ENCODE assay signal across 10 cellular contexts in genomic region chr11:68950268-68950667, GRCh38. TPM values are rescaled to one million over a fixed set of nuclear protein-coding genes. Genes with fewer than 3 reads are reported as not detected.
A peak's percentile ranks its signal among the peaks of the same experiment; 100 is the strongest.
DNase-seq lines count a peak whose midpoint lies in the region; ATAC-seq, FAIRE-seq and TF ChIP-seq lines count a peak whose summit lies in the region.
"Had no signal": no experiment of that assay in that cellular context is flagged by ENCODE, and none has a peak within 500 bp of the region (broad histone marks: within the 10 kb centered on the region; RNA-seq: fewer than 3 reads in every experiment).

No MANE protein-coding gene starts in this region.

- no peak overlapping the region for H3K4me3 ChIP-seq in hepatocyte
- H3K4me3 ChIP-seq: gastrocnemius medialis had no signal

- H3K27me3 Mint-ChIP-seq in stimulated activated naive CD8-positive, alpha-beta T cell treated with anti-CD3 and anti-CD28 coated beads, Interleukin-15, amount 100 ng/mL, for 72 hours = no peaks in the 10 kb centered on the region

- no peaks in the 10 kb centered on the region for H3K9me2 ChIP-seq in hepatocyte (replicated peaks; ENCODE audit: insufficient read depth)

- H3K9me3 ChIP-seq in hepatocyte (ENCODE audit: low read depth) = no peaks in the 10 kb centered on the region
- H3K9me3 ChIP-seq: gastrocnemius medialis had no signal

- WGBS in hepatocyte (ENCODE audit: low lambda C conversion rate, missing lambda C conversion rate) = 58% methylated on average over 5 of the region's 5 CpGs

- H3K4me3 Mint-ChIP-seq in stimulated activated naive CD8-positive, alpha-beta T cell treated with anti-CD3 and anti-CD28 coated beads, Interleukin-15, amount 100 ng/mL, for 72 hours = no peak overlapping the region

- no peaks in the 10 kb centered on the region for H3K9me3 Mint-ChIP-seq in stimulated activated naive CD8-positive, alpha-beta T cell treated with anti-CD3 and anti-CD28 coated beads, Interleukin-15, amount 100 ng/mL, for 72 hours
- H3K9me3 Mint-ChIP-seq: IgD-negative memory B cell had no signal

- peak; percentile 18 to 24 for DNase-seq in AML-193 (lab: John Stamatoyannopoulos, UW)
- DNase-seq in H54 (ENCODE audit: insufficient read length, low spot score) = peak; percentile 65
- peak; percentile 12 for DNase-seq in SKM-1 (lab: John Stamatoyannopoulos, UW; ENCODE audit: unreplicated experiment)
- no peak for DNase-seq in hepatocyte (ENCODE audit: low spot score)
- no peak for DNase-seq in stimulated activated naive CD8-positive, alpha-beta T cell treated with anti-CD3 and anti-CD28 coated beads, Interleukin-15, amount 100 ng/mL, for 72 hours
- DNase-seq in T-helper 1 cell = no peak
- no peak for DNase-seq in NCI-H345 treated with DMSO at 0.1 percent for 48 hours (lab: John Stamatoyannopoulos, UW; ENCODE audit: unreplicated experiment)
- DNase-seq: gastrocnemius medialis had no signal

- no peak overlapping the region for H3K27ac ChIP-seq in hepatocyte
- H3K27ac ChIP-seq: gastrocnemius medialis had no signal

- H3K79me2 ChIP-seq in hepatocyte = no peaks in the 10 kb centered on the region

- FAIRE-seq in H54 (lab: Jason Lieb, UNC) = no peak

- H4K20me1 ChIP-seq in hepatocyte (ENCODE audit: insufficient read depth, poor library complexity, severe bottlenecking) = no peaks in the 10 kb centered on the region

- H3K27me3 ChIP-seq in hepatocyte = no peaks in the 10 kb centered on the region
- H3K27me3 ChIP-seq: gastrocnemius medialis had no signal

- no peaks in the 10 kb centered on the region for H3K36me3 ChIP-seq in hepatocyte (replicated peaks; ENCODE audit: insufficient read depth, low read depth)
- H3K36me3 ChIP-seq: gastrocnemius medialis had no signal

- TF ChIP-seq CTCF in hepatocyte (IDR thresholded peaks at IDR 0.05; ENCODE audit: poor library complexity) = peak; percentile 30

- no peak overlapping the region for H3K4me2 ChIP-seq in hepatocyte

- peaks cover 2% of the 10 kb centered on the region for H3K4me1 Mint-ChIP-seq in stimulated activated naive CD8-positive, alpha-beta T cell treated with anti-CD3 and anti-CD28 coated beads, Interleukin-15, amount 100 ng/mL, for 72 hours

- TF ChIP-seq POLR2A in H54 (IDR thresholded peaks at IDR 0.05; ENCODE audit: low read depth, low read length) = no peak

- ATAC-seq in GM19328 (IDR thresholded peaks at IDR 0.05; ENCODE audit: unreplicated experiment) = no peak
- ATAC-seq in stimulated activated naive CD8-positive, alpha-beta T cell treated with anti-CD3 and anti-CD28 coated beads, Interleukin-15, amount 100 ng/mL, for 72 hours = no peak
- ATAC-seq: gastrocnemius medialis had no signal

- no peaks in the 10 kb centered on the region for H3K4me1 ChIP-seq in hepatocyte (ENCODE audit: insufficient read depth)
- H3K4me1 ChIP-seq: gastrocnemius medialis had no signal

- H3K27ac Mint-ChIP-seq in stimulated activated naive CD8-positive, alpha-beta T cell treated with anti-CD3 and anti-CD28 coated beads, Interleukin-15, amount 100 ng/mL, for 72 hours = no peak overlapping the region

- H2AFZ ChIP-seq in hepatocyte = no peak overlapping the region

RNA-seq across cellular contexts. Expression of gene MRGPRD, which starts 30.5 kb away (rescaled TPM):
- 0.32 TPM in 1 of 2 replicates, not detected in the other for total RNA-seq in hepatocyte
- polyA plus RNA-seq in hepatocyte = not detected in 2 replicates
- total RNA-seq: gastrocnemius medialis had no signal
- polyA plus RNA-seq: IgD-negative memory B cell had no signal

RNA-seq across cellular contexts. Expression of gene IGHMBP2, which starts 46.6 kb away (rescaled TPM):
- total RNA-seq in hepatocyte = 7.7 and 12.4 TPM in 2 replicates
- 13.5 and 19.9 TPM in 2 replicates for polyA plus RNA-seq in hepatocyte

RNA-seq across cellular contexts. Expression of gene MRPL21, which starts 46.6 kb away (rescaled TPM):
- 28.8 and 34.9 TPM in 2 replicates for total RNA-seq in hepatocyte
- polyA plus RNA-seq in hepatocyte = 86.2 and 95.2 TPM in 2 replicates

Comparison
In these comparisons a context has a peak if more than half of its experiments do, and no peak if none do; other contexts are left out.
1. DNase-seq: peak in AML-193 (2 of 2), H54 (single experiment) and SKM-1 (single experiment); none in hepatocyte (single experiment), stimulated activated naive CD8-positive, alpha-beta T cell treated with anti-CD3 and anti-CD28 coated beads, Interleukin-15, amount 100 ng/mL, for 72 hours (0 of 2), T-helper 1 cell (0 of 5) and NCI-H345 treated with DMSO at 0.1 percent for 48 hours (single experiment).